1 cellular context compared by ENCODE assay signal in the genomic region with DNA sequence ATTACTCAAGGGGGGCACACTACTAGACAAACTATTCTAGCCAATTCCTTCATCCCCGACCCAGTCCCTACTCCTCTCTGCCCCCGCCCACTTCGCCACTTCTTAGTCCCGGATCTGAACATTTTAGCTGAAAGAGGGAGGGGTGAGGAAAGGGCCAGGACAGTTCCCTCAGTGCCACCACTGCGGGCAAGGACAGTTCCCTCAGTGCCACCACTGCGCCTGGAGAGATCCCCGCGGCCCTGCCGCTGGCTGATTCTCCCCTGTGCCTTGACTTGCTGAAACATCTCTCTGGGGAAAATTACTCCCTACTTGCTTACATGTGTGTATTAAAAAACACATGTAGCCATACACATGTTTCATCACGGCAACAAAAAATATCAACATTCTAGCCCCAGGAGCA.
TF ChIP-seq lines count a peak whose summit lies in the region.

No MANE protein-coding gene starts in this region.

TF ChIP-seq in GM23338, 12 proteins besides CTCF, POLR2A, EP300 and RAD21 (continued from another document):
- TF ChIP-seq, protein P1, sequence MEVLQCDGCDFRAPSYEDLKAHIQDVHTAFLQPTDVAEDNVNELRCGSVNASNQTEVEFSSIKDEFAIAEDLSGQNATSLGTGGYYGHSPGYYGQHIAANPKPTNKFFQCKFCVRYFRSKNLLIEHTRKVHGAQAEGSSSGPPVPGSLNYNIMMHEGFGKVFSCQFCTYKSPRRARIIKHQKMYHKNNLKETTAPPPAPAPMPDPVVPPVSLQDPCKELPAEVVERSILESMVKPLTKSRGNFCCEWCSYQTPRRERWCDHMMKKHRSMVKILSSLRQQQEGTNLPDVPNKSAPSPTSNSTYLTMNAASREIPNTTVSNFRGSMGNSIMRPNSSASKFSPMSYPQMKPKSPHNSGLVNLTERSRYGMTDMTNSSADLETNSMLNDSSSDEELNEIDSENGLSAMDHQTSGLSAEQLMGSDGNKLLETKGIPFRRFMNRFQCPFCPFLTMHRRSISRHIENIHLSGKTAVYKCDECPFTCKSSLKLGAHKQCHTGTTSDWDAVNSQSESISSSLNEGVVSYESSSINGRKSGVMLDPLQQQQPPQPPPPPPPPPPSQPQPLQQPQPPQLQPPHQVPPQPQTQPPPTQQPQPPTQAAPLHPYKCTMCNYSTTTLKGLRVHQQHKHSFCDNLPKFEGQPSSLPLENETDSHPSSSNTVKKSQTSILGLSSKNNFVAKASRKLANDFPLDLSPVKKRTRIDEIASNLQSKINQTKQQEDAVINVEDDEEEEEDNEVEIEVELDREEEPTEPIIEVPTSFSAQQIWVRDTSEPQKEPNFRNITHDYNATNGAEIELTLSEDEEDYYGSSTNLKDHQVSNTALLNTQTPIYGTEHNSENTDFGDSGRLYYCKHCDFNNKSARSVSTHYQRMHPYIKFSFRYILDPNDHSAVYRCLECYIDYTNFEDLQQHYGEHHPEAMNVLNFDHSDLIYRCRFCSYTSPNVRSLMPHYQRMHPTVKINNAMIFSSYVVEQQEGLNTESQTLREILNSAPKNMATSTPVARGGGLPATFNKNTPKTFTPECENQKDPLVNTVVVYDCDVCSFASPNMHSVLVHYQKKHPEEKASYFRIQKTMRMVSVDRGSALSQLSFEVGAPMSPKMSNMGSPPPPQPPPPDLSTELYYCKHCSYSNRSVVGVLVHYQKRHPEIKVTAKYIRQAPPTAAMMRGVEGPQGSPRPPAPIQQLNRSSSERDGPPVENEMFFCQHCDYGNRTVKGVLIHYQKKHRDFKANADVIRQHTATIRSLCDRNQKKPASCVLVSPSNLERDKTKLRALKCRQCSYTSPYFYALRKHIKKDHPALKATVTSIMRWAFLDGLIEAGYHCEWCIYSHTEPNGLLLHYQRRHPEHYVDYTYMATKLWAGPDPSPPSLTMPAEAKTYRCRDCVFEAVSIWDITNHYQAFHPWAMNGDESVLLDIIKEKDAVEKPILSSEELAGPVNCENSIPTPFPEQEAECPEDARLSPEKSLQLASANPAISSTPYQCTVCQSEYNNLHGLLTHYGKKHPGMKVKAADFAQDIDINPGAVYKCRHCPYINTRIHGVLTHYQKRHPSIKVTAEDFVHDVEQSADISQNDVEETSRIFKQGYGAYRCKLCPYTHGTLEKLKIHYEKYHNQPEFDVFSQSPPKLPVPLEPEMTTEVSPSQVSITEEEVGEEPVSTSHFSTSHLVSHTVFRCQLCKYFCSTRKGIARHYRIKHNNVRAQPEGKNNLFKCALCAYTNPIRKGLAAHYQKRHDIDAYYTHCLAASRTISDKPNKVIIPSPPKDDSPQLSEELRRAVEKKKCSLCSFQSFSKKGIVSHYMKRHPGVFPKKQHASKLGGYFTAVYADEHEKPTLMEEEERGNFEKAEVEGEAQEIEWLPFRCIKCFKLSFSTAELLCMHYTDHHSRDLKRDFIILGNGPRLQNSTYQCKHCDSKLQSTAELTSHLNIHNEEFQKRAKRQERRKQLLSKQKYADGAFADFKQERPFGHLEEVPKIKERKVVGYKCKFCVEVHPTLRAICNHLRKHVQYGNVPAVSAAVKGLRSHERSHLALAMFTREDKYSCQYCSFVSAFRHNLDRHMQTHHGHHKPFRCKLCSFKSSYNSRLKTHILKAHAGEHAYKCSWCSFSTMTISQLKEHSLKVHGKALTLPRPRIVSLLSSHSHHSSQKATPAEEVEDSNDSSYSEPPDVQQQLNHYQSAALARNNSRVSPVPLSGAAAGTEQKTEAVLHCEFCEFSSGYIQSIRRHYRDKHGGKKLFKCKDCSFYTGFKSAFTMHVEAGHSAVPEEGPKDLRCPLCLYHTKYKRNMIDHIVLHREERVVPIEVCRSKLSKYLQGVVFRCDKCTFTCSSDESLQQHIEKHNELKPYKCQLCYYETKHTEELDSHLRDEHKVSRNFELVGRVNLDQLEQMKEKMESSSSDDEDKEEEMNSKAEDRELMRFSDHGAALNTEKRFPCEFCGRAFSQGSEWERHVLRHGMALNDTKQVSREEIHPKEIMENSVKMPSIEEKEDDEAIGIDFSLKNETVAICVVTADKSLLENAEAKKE (CRISPR knock-in tag; IDR thresholded peaks at IDR 0.05), result no peak
- TF ChIP-seq ZNF331 (CRISPR knock-in tag; IDR thresholded peaks at IDR 0.05; ENCODE audit: low read depth), result no peak
- TF ChIP-seq JUNB (IDR thresholded peaks at IDR 0.05; ENCODE audit: unreplicated experiment), result no peak
- no peak for TF ChIP-seq CREB1 (CRISPR knock-in tag; IDR thresholded peaks at IDR 0.05; ENCODE audit: low read depth)
- TF ChIP-seq STAT1 (IDR thresholded peaks at IDR 0.05; ENCODE audit: unreplicated experiment), result no peak
- no peak for TF ChIP-seq EZH2 (IDR thresholded peaks at IDR 0.05; ENCODE audit: low read depth, unreplicated experiment)
